ENCODE assay signal across 14 cellular contexts in genomic region chr20:64133951-64134407, GRCh38. TPM values are rescaled to one million over a fixed set of nuclear protein-coding genes. Genes with fewer than 3 reads are reported as not detected.
A peak's percentile ranks its signal among the peaks of the same experiment; 100 is the strongest.
DNase-seq lines count a peak whose midpoint lies in the region; ATAC-seq, FAIRE-seq and TF ChIP-seq lines count a peak whose summit lies in the region.
"Had no signal": no experiment of that assay in that cellular context is flagged by ENCODE, and none has a peak within 500 bp of the region (broad histone marks: within the 10 kb centered on the region; RNA-seq: fewer than 3 reads in every experiment).

No MANE protein-coding gene starts in this region.

- H3K9me1 ChIP-seq in K562 (ENCODE audit: control insufficient read depth, insufficient read depth, low read length): no peaks in the 10 kb centered on the region

- TF ChIP-seq RAD21 in K562 (CRISPR knock-in tag; conservative IDR thresholded peaks at IDR 0.05 in 1 of 2, IDR thresholded peaks at IDR 0.05 in 1 of 2): peak in 1 of 2 experiments; percentile 39; a peak in 2 of 4 replicates

- WGBS in K562 (ENCODE audit: insufficient coverage, low coverage, missing lambda C conversion rate): 0% methylated on average over 7 of the region's 8 CpGs
- WGBS in right lobe of liver (ENCODE audit: insufficient coverage, low coverage, low lambda C conversion rate, missing lambda C conversion rate): 28% methylated on average over 7 of the region's 8 CpGs

- in situ Hi-C loops in K562 (cut with MboI): no loop called here

- POLR2A ChIA-PET in K562 (lab: Yijun Ruan, JAX): no interaction called here

- H3K4me2 ChIP-seq in K562 (ENCODE audit: insufficient read depth, low read length): no peak overlapping the region
- H3K4me2 ChIP-seq: KMS-11 had no signal

- H3K4me1 ChIP-seq in BE2C (no peaks in the 10 kb centered on the region), K562 (replicated peaks in 1 of 2; ENCODE audit: control insufficient read depth in 2 of 2, insufficient read depth in 2 of 2, low read length in 2 of 2) (no peaks in the 10 kb centered on the region; a peak in 1 of 5 replicates), right lobe of liver (no peaks in the 10 kb centered on the region)
- H3K4me1 ChIP-seq: SJCRH30 had no signal

- BruUV-seq in K562 (replicated peaks; lab: Mats Ljungman, UMichigan): no TSS peak

- TF ChIP-seq CTCF in BE2C (IDR thresholded peaks at IDR 0.05; ENCODE audit: low read depth, low read length) (peak; percentile 48), K562 (IDR thresholded peaks at IDR 0.05 in 2 of 3, conservative IDR thresholded peaks at IDR 0.05 in 1 of 3; ENCODE audit: insufficient read depth in 2 of 3, low read depth in 1 of 3, low read length in 3 of 3) (peak; percentile 23 to 29 (median 24); a peak in 2 of 6 replicates), right lobe of liver (IDR thresholded peaks at IDR 0.05) (peak in 3 of 4 donors; percentile 12 to 34 (median 29))

- ATAC-seq in K562: 0 out of 3 replicates have a peak, but pooled peaks have one; percentile 33
- ATAC-seq in right lobe of liver: peak in 3 of 4 donors; percentile 40 to 59 (median 49)
- ATAC-seq in GM19035 (IDR thresholded peaks at IDR 0.05; ENCODE audit: unreplicated experiment): no peak

- no peak overlapping the region for H2AFZ ChIP-seq in K562 (ENCODE audit: low read depth, low read length)

- TF ChIP-seq POLR2A in GM12892 (IDR thresholded peaks at IDR 0.05; ENCODE audit: low read depth, low read length) (no peak), K562 (conservative IDR thresholded peaks at IDR 0.05) (no peak), right lobe of liver (IDR thresholded peaks at IDR 0.05) (no peak)

- no peaks in the 10 kb centered on the region for H3K79me2 ChIP-seq in K562 (ENCODE audit: control insufficient read depth, insufficient read depth, low read length)

- DNase-seq in BE2C (no peak), GM12892 (ENCODE audit: insufficient read length) (peak; percentile 12), K562 (ENCODE audit: extremely low read depth in 1 of 4, low spot score in 3 of 4) (peak in 1 of 4 experiments; percentile 23), right lobe of liver (peak in 2 of 3 donors; percentile 21 to 39), ecto neural progenitor cell (ENCODE audit: low spot score) (no peak), NCI-H128 (lab: John Stamatoyannopoulos, UW; ENCODE audit: unreplicated experiment) (no peak), frontal cortex (ENCODE audit: low spot score in 2 of 2) (no peak)
- DNase-seq: activated CD4-positive, alpha-beta T cell treated with anti-CD3 and anti-CD28 coated beads, Interleukin-2, amount 50 U/mL, for 1 hour; DMS79 treated with DMSO at 0.1 percent for 48 hours; stimulated activated CD4-positive, alpha-beta T cell treated with anti-CD3 and anti-CD28 coated beads, Interleukin-4, amount 100 ng/mL, for 24 hours; substantia nigra had no signal

- no peak overlapping the region for H3K9ac ChIP-seq in K562 (ENCODE audit: insufficient read depth in 1 of 2, low read depth in 2 of 2, low read length in 2 of 2)
- H3K9ac ChIP-seq: KMS-11 had no signal

- no peak overlapping the region for H3K27ac ChIP-seq in K562 (ENCODE audit: extremely low read depth, low read depth, low read length)
- no peak overlapping the region for H3K27ac ChIP-seq in right lobe of liver
- H3K27ac ChIP-seq: KMS-11, SJCRH30 had no signal

- intact Hi-C loops in K562 (cut with micrococcal nuclease) (no loop called here), right lobe of liver (cut with DNase I) (no loop called here)

- no peak for FAIRE-seq in GM12892 (lab: Jason Lieb, UNC)
- FAIRE-seq in K562 (lab: Jason Lieb, UNC): no peak
- FAIRE-seq in frontal cortex (lab: Jason Lieb, UNC): no peak

- H3K36me3 ChIP-seq in BE2C: no peaks in the 10 kb centered on the region
- no peaks in the 10 kb centered on the region for H3K36me3 ChIP-seq in K562 (ENCODE audit: control insufficient read depth, insufficient read depth, low read length)
- H3K36me3 ChIP-seq in right lobe of liver: no peaks in the 10 kb centered on the region
- H3K36me3 ChIP-seq: SJCRH30 had no signal

- no peaks in the 10 kb centered on the region; the same call in 1 of the 2 replicates for H3K27me3 ChIP-seq in BE2C
- H3K27me3 ChIP-seq in K562 (ENCODE audit: control insufficient read depth in 2 of 2, insufficient read depth in 2 of 2, low read length in 2 of 2): peaks cover 0 to 37% of the 10 kb centered on the region in 2 experiments; a peak in 3 of 5 replicates
- H3K27me3 ChIP-seq in right lobe of liver: no peaks in the 10 kb centered on the region

- CTCF ChIA-PET in K562 (lab: Yijun Ruan, JAX; ENCODE audit: low intra/inter-chr PET ratio): no interaction called here

- H3K4me3 ChIP-seq in BE2C (ENCODE audit: low read depth, low read length) (no peak overlapping the region), K562 (no peak overlapping the region), right lobe of liver (no peak overlapping the region)
- H3K4me3 ChIP-seq: SJCRH30 had no signal

- no peaks in the 10 kb centered on the region for H3K9me3 ChIP-seq in BE2C
- no peaks in the 10 kb centered on the region for H3K9me3 ChIP-seq in K562 (replicated peaks; ENCODE audit: control insufficient read depth, insufficient read depth, low read depth, low read length)
- H3K9me3 ChIP-seq in right lobe of liver: no peaks in the 10 kb centered on the region
- H3K9me3 ChIP-seq: SJCRH30 had no signal

- no peak for TF ChIP-seq EP300 in K562 (IDR thresholded peaks at IDR 0.05; ENCODE audit: low read length)

- H4K20me1 ChIP-seq in K562 (replicated peaks; ENCODE audit: control insufficient read depth, insufficient read depth, low read length): no peaks in the 10 kb centered on the region

RNA-seq across cellular contexts. Expression of gene NPBWR2, which starts 26.6 kb away (rescaled TPM):
- 0.76 TPM for polyA plus RNA-seq in BE2C (2012; ENCODE audit: insufficient read depth, insufficient read length, low read depth)
- polyA plus RNA-seq in GM12892 (2012; ENCODE audit: missing spikeins): not detected
- total RNA-seq in K562 (2011; cell fraction: chromatin; rRNA removed; ENCODE audit: low replicate concordance): not detected in 2 replicates
- not detected in 2 replicates for total RNA-seq in K562 (2011; cell fraction: nucleolus; rRNA removed)
- total RNA-seq in K562 (2011; cell fraction: nucleoplasm; rRNA removed): not detected in 2 replicates
- total RNA-seq in K562 (2014; rRNA removed) (not detected in 2 replicates), K562 (2014; rRNA removed; fragmentation: Illumina TruSeq; extraction: Trizol) (not detected in 2 replicates), K562 (2015; rRNA removed; fragmentation: Illumina TruSeq; extraction: Trizol) (not detected in 2 replicates), K562 (2021) (not detected in 2 replicates), right lobe of liver (not detected), frontal cortex (0.41 TPM)
- polyA plus RNA-seq in K562 (2011; rRNA removed) (not detected in 2 replicates), K562 (2014; fragmentation: Illumina TruSeq; extraction: Trizol) (not detected in 2 replicates), K562 (2014; fragmentation: Nextera tagmentation; extraction: Ambion mirVana) (not detected), K562 (2014; rRNA removed) (not detected in 2 replicates)
- polyA plus RNA-seq in K562 (2011; cell fraction: cytosol; rRNA removed): not detected in 2 replicates
- not detected in 2 replicates for polyA plus RNA-seq in K562 (2011; cell fraction: nucleus; rRNA removed)
- polyA plus RNA-seq in K562 (2012): not detected in 2 replicates
- not detected in 2 replicates for polyA minus RNA-seq in K562 (2011; rRNA and poly(A)+ RNA removed)
- not detected in 2 replicates for polyA minus RNA-seq in K562 (2011; cell fraction: cytosol; rRNA and poly(A)+ RNA removed)
- not detected in 2 replicates for polyA minus RNA-seq in K562 (2011; cell fraction: nucleus; rRNA and poly(A)+ RNA removed)
- total RNA-seq: SJCRH30 had no signal

RNA-seq across cellular contexts. Expression of gene MYT1, which starts 30.3 kb away (rescaled TPM):
- polyA plus RNA-seq in BE2C (2012; ENCODE audit: insufficient read depth, insufficient read length, low read depth): 35.0 TPM
- not detected for polyA plus RNA-seq in GM12892 (2012; ENCODE audit: missing spikeins)
- total RNA-seq in K562 (2011; cell fraction: chromatin; rRNA removed; ENCODE audit: low replicate concordance): 0.14 TPM in 1 of 2 replicates, not detected in the other
- 0.26 TPM in 1 of 2 replicates, not detected in the other for total RNA-seq in K562 (2011; cell fraction: nucleolus; rRNA removed)
- total RNA-seq in K562 (2011; cell fraction: nucleoplasm; rRNA removed): not detected in 2 replicates
- 0.12 TPM in 1 of 2 replicates, not detected in the other for total RNA-seq in K562 (2014; rRNA removed)
- total RNA-seq in K562 (2014; rRNA removed; fragmentation: Illumina TruSeq; extraction: Trizol): 0.04 TPM in 1 of 2 replicates, not detected in the other
- total RNA-seq in K562 (2015; rRNA removed; fragmentation: Illumina TruSeq; extraction: Trizol): not detected in 2 replicates
- 0.02 TPM in 1 of 2 replicates, not detected in the other for total RNA-seq in K562 (2021)
- polyA plus RNA-seq in K562 (2011; rRNA removed): 0.10 and 0.12 TPM in 2 replicates
- polyA plus RNA-seq in K562 (2011; cell fraction: cytosol; rRNA removed): 0.03 and 0.13 TPM in 2 replicates
- 0.04 and 0.17 TPM in 2 replicates for polyA plus RNA-seq in K562 (2011; cell fraction: nucleus; rRNA removed)
- 0.04 and 0.07 TPM in 2 replicates for polyA plus RNA-seq in K562 (2012)
- polyA plus RNA-seq in K562 (2014; fragmentation: Illumina TruSeq; extraction: Trizol): 0.12 TPM in 1 of 2 replicates, not detected in the other
- polyA plus RNA-seq in K562 (2014; fragmentation: Nextera tagmentation; extraction: Ambion mirVana): under 1 TPM in 1 of 2 experiments, not detected in 1; 0.06 TPM
- polyA plus RNA-seq in K562 (2014; rRNA removed): 0.05 TPM in 1 of 2 replicates, not detected in the other
- polyA minus RNA-seq in K562 (2011; rRNA and poly(A)+ RNA removed): 0.07 and 0.09 TPM in 2 replicates
- not detected in 2 replicates for polyA minus RNA-seq in K562 (2011; cell fraction: cytosol; rRNA and poly(A)+ RNA removed)
- polyA minus RNA-seq in K562 (2011; cell fraction: nucleus; rRNA and poly(A)+ RNA removed): 0.11 TPM in 1 of 2 replicates, not detected in the other
- under 1 TPM in 2 of 6 experiments, not detected in 4; 0.06 to 0.09 TPM for total RNA-seq in right lobe of liver
- total RNA-seq in frontal cortex: 6.9 TPM
- total RNA-seq: SJCRH30 had no signal

RNA-seq across cellular contexts. Expression of gene LKAAEAR1, which starts 49.8 kb away (rescaled TPM):
- 1.0 TPM for polyA plus RNA-seq in BE2C (2012; ENCODE audit: insufficient read depth, insufficient read length, low read depth)
- not detected for polyA plus RNA-seq in GM12892 (2012; ENCODE audit: missing spikeins)
- not detected in 2 replicates for total RNA-seq in K562 (2011; cell fraction: chromatin; rRNA removed; ENCODE audit: low replicate concordance)
- not detected in 2 replicates for total RNA-seq in K562 (2011; cell fraction: nucleolus; rRNA removed)
- not detected in 2 replicates for total RNA-seq in K562 (2011; cell fraction: nucleoplasm; rRNA removed)
- total RNA-seq in K562 (2014; rRNA removed) (not detected in 2 replicates), K562 (2014; rRNA removed; fragmentation: Illumina TruSeq; extraction: Trizol) (not detected in 2 replicates), K562 (2015; rRNA removed; fragmentation: Illumina TruSeq; extraction: Trizol) (not detected in 2 replicates), K562 (2021) (not detected in 2 replicates), right lobe of liver (not detected), frontal cortex (2.9 TPM)
- polyA plus RNA-seq in K562 (2011; rRNA removed) (not detected in 2 replicates), K562 (2014; fragmentation: Illumina TruSeq; extraction: Trizol) (not detected in 2 replicates), K562 (2014; fragmentation: Nextera tagmentation; extraction: Ambion mirVana) (not detected), K562 (2014; rRNA removed) (not detected in 2 replicates)
- not detected in 2 replicates for polyA plus RNA-seq in K562 (2011; cell fraction: cytosol; rRNA removed)
- not detected in 2 replicates for polyA plus RNA-seq in K562 (2011; cell fraction: nucleus; rRNA removed)
- polyA plus RNA-seq in K562 (2012): not detected in 2 replicates
- not detected in 2 replicates for polyA minus RNA-seq in K562 (2011; rRNA and poly(A)+ RNA removed)
- not detected in 2 replicates for polyA minus RNA-seq in K562 (2011; cell fraction: cytosol; rRNA and poly(A)+ RNA removed)
- polyA minus RNA-seq in K562 (2011; cell fraction: nucleus; rRNA and poly(A)+ RNA removed): not detected in 2 replicates
- total RNA-seq: SJCRH30 had no signal

RNA-seq across cellular contexts. Expression of gene OPRL1, which starts 54.1 kb away (rescaled TPM):
- 2.7 TPM for polyA plus RNA-seq in BE2C (2012; ENCODE audit: insufficient read depth, insufficient read length, low read depth)
- polyA plus RNA-seq in GM12892 (2012; ENCODE audit: missing spikeins): 0.23 TPM
- total RNA-seq in K562 (2011; cell fraction: chromatin; rRNA removed; ENCODE audit: low replicate concordance): 0.40 and 0.86 TPM in 2 replicates
- 0.67 and 0.79 TPM in 2 replicates for total RNA-seq in K562 (2011; cell fraction: nucleolus; rRNA removed)
- 0.23 and 0.66 TPM in 2 replicates for total RNA-seq in K562 (2011; cell fraction: nucleoplasm; rRNA removed)
- total RNA-seq in K562 (2014; rRNA removed): 0.09 and 0.37 TPM in 2 replicates
- total RNA-seq in K562 (2014; rRNA removed; fragmentation: Illumina TruSeq; extraction: Trizol): 0.07 TPM in 1 of 2 replicates, not detected in the other
- 0.14 and 0.15 TPM in 2 replicates for total RNA-seq in K562 (2015; rRNA removed; fragmentation: Illumina TruSeq; extraction: Trizol)
- total RNA-seq in K562 (2021): 0.22 and 0.33 TPM in 2 replicates
- 0.17 and 0.64 TPM in 2 replicates for polyA plus RNA-seq in K562 (2011; rRNA removed)
- polyA plus RNA-seq in K562 (2011; cell fraction: cytosol; rRNA removed): 0.55 and 0.76 TPM in 2 replicates
- 0.67 and 0.70 TPM in 2 replicates for polyA plus RNA-seq in K562 (2011; cell fraction: nucleus; rRNA removed)
- 0.46 and 1.1 TPM in 2 replicates for polyA plus RNA-seq in K562 (2012)
- 0.06 and 0.11 TPM in 2 replicates for polyA plus RNA-seq in K562 (2014; fragmentation: Illumina TruSeq; extraction: Trizol)
- polyA plus RNA-seq in K562 (2014; fragmentation: Nextera tagmentation; extraction: Ambion mirVana): not detected
- 0.04 and 0.11 TPM in 2 replicates for polyA plus RNA-seq in K562 (2014; rRNA removed)
- polyA minus RNA-seq in K562 (2011; rRNA and poly(A)+ RNA removed): 0.39 and 0.48 TPM in 2 replicates
- polyA minus RNA-seq in K562 (2011; cell fraction: cytosol; rRNA and poly(A)+ RNA removed): 0.48 and 0.55 TPM in 2 replicates
- 0.13 and 0.33 TPM in 2 replicates for polyA minus RNA-seq in K562 (2011; cell fraction: nucleus; rRNA and poly(A)+ RNA removed)
- under 1 TPM in 5 of 6 experiments, not detected in 1; 0.13 to 0.32 (median 0.25) TPM for total RNA-seq in right lobe of liver
- 13.5 TPM for total RNA-seq in frontal cortex

RNA-seq across cellular contexts. Expression of gene RGS19, which starts 54.7 kb away (rescaled TPM):
- polyA plus RNA-seq in BE2C (2012; ENCODE audit: insufficient read depth, insufficient read length, low read depth): 31.1 TPM
- 14.0 TPM for polyA plus RNA-seq in GM12892 (2012; ENCODE audit: missing spikeins)
- total RNA-seq in K562 (2011; cell fraction: chromatin; rRNA removed; ENCODE audit: low replicate concordance): 7.1 and 15.6 TPM in 2 replicates
- total RNA-seq in K562 (2011; cell fraction: nucleolus; rRNA removed): 13.2 and 13.3 TPM in 2 replicates
- total RNA-seq in K562 (2011; cell fraction: nucleoplasm; rRNA removed): 7.2 and 10.5 TPM in 2 replicates
- total RNA-seq in K562 (2014; rRNA removed) (23.7 and 26.9 TPM in 2 replicates), K562 (2014; rRNA removed; fragmentation: Illumina TruSeq; extraction: Trizol) (3.2 and 3.3 TPM in 2 replicates), K562 (2015; rRNA removed; fragmentation: Illumina TruSeq; extraction: Trizol) (14.3 and 14.6 TPM in 2 replicates), K562 (2021) (20.7 and 21.0 TPM in 2 replicates), right lobe of liver (10 to 100 TPM in 2 of 6 experiments, 1 to 10 TPM in 4; 2.6 to 10.9 (median 5.7) TPM), frontal cortex (7.7 TPM)
- polyA plus RNA-seq in K562 (2011; rRNA removed) (14.7 and 23.9 TPM in 2 replicates), K562 (2014; fragmentation: Illumina TruSeq; extraction: Trizol) (5.2 and 11.0 TPM in 2 replicates), K562 (2014; fragmentation: Nextera tagmentation; extraction: Ambion mirVana) (under 1 TPM; 0.41 to 0.98 TPM), K562 (2014; rRNA removed) (21.9 and 23.4 TPM in 2 replicates)
- 31.1 and 65.3 TPM in 2 replicates for polyA plus RNA-seq in K562 (2011; cell fraction: cytosol; rRNA removed)
- 19.9 and 25.8 TPM in 2 replicates for polyA plus RNA-seq in K562 (2011; cell fraction: nucleus; rRNA removed)
- 17.9 and 19.3 TPM in 2 replicates for polyA plus RNA-seq in K562 (2012)
- polyA minus RNA-seq in K562 (2011; rRNA and poly(A)+ RNA removed): 4.7 and 4.8 TPM in 2 replicates
- 9.5 and 22.4 TPM in 2 replicates for polyA minus RNA-seq in K562 (2011; cell fraction: cytosol; rRNA and poly(A)+ RNA removed)
- 5.7 and 8.8 TPM in 2 replicates for polyA minus RNA-seq in K562 (2011; cell fraction: nucleus; rRNA and poly(A)+ RNA removed)

Comparison
In these comparisons a context has a peak if more than half of its experiments do, and no peak if none do; other contexts are left out.
1. DNase-seq: peak in GM12892 (single experiment) and right lobe of liver (2 of 3); none in BE2C (single experiment), ecto neural progenitor cell (single experiment), NCI-H128 (single experiment) and frontal cortex (0 of 2).
2. Peak in every context shown above with its lines, with median percentiles within 50 percentile points of each other: CTCF ChIP-seq.